ENCODE assay signal across 2 cellular contexts in the genomic region with DNA sequence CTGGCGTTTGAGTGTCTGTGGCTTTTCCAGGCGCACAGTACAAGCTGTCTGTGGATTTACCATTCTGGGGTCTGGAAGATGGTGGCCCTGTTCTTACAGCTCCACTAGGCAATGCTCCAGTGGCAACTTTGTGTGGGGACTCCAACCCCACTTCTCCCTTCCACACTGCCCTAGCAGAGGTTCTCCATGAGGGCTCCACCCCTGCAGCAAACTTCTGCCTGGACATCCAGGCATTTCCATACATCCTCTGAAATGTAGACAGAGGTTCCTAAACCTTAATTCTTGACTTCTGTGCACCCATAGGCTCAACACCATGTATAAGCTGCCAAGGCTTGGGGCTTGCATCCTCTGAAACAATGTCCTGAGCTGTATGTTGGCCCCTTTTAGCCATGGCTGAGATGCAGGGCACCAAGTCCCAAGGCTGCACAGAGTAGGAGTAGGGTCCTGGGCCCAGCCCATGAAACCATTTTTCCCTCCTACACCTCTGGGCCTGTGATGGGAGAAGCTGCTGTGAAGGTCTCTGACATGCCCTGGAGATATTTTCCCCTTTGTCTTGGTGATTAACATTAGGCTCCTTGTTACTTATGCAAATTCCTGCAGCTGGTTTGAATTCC.
TF ChIP-seq lines count a peak whose summit lies in the region.

No MANE protein-coding gene starts in this region.

TF ChIP-seq in GM12878, 131 proteins besides CTCF, POLR2A, EP300 and RAD21:
- TF ChIP-seq CBX5 (IDR thresholded peaks at IDR 0.05; ENCODE audit: low read depth): peak; percentile 79; the same call in 1 of the 2 replicates
- TF ChIP-seq KLF5 (IDR thresholded peaks at IDR 0.05; ENCODE audit: partially characterized antibody): peak; percentile 67

TF ChIP-seq in HepG2, 621 proteins besides CTCF, POLR2A, EP300 and RAD21:
- TF ChIP-seq, protein P1, sequence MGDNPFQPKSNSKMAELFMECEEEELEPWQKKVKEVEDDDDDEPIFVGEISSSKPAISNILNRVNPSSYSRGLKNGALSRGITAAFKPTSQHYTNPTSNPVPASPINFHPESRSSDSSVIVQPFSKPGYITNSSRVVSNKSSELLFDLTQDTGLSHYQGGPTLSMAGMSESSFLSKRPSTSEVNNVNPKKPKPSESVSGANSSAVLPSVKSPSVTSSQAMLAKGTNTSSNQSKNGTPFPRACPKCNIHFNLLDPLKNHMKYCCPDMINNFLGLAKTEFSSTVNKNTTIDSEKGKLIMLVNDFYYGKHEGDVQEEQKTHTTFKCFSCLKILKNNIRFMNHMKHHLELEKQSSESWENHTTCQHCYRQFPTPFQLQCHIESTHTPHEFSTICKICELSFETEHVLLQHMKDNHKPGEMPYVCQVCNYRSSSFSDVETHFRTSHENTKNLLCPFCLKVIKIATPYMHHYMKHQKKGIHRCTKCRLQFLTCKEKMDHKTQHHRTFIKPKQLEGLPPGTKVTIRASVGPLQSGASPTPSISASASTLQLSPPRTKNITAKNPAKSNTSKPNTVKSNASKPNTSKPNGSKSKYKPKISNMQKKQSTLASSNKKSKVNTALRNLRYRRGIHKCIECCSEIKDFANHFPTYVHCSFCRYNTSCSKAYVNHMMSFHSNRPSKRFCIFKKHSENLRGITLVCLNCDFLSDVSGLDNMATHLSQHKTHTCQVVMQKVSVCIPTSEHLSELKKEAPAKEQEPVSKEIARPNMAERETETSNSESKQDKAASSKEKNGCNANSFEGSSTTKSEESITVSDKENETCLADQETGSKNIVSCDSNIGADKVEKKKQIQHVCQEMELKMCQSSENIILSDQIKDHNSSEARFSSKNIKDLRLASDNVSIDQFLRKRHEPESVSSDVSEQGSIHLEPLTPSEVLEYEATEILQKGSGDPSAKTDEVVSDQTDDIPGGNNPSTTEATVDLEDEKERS (CRISPR knock-in tag; IDR thresholded peaks at IDR 0.05): peak; percentile 75; the same call in 1 of the 2 replicates
- TF ChIP-seq ZMYM2 (CRISPR knock-in tag; IDR thresholded peaks at IDR 0.05): 0 out of 2 replicates have a peak, but pooled peaks have one; percentile 28
TF ChIP-seq in HepG2: peak in this region for 2; not testable (repeated sequence) for 619.
